Comparison of ENCODE assay signal across 8 cellular contexts in genomic region chrX:15242899-15243555, GRCh38. TPM values are rescaled to one million over a fixed set of nuclear protein-coding genes. Genes with fewer than 3 reads are reported as not detected.
DNase-seq lines count a peak whose midpoint lies in the region; ATAC-seq and TF ChIP-seq lines count a peak whose summit lies in the region.

No MANE protein-coding gene starts in this region.

- no peaks in the 10 kb centered on the region for H3K9me3 Mint-ChIP-seq in CD8-positive, alpha-beta memory T cell
- no peaks in the 10 kb centered on the region for H3K9me3 Mint-ChIP-seq in GM23338
- no peaks in the 10 kb centered on the region for H3K9me3 Mint-ChIP-seq in activated CD8-positive, alpha-beta T cell treated with anti-CD3 and anti-CD28 coated beads for 36 hours

- no peaks in the 10 kb centered on the region for H3K9me3 ChIP-seq in CD8-positive, alpha-beta memory T cell (ENCODE audit: low read length)

- intact Hi-C loops in activated CD8-positive, alpha-beta T cell treated with anti-CD3 and anti-CD28 coated beads for 36 hours (cut with micrococcal nuclease), result loop anchor here (5.0 to 10.0 kb wide), 2 partner anchors 88 to 136 kb away; no protein-coding TSS in a partner anchor

- H4K20me1 ChIP-seq in GM23338 (replicated peaks; ENCODE audit: insufficient read depth), result no peaks in the 10 kb centered on the region

- H3K4me2 ChIP-seq in GM23338, result no peak overlapping the region

- no peaks in the 10 kb centered on the region for H3K36me3 ChIP-seq in CD8-positive, alpha-beta memory T cell (ENCODE audit: insufficient read depth, low read length)
- H3K36me3 ChIP-seq in GM23338 (ENCODE audit: insufficient read depth), result no peaks in the 10 kb centered on the region

- no peaks in the 10 kb centered on the region for H3K36me3 Mint-ChIP-seq in CD8-positive, alpha-beta memory T cell
- no peaks in the 10 kb centered on the region for H3K36me3 Mint-ChIP-seq in GM23338 (ENCODE audit: low read depth)
- no peaks in the 10 kb centered on the region for H3K36me3 Mint-ChIP-seq in activated CD8-positive, alpha-beta T cell treated with anti-CD3 and anti-CD28 coated beads for 36 hours (ENCODE audit: low read depth)

- no peak overlapping the region for H3K4me3 Mint-ChIP-seq in CD8-positive, alpha-beta memory T cell
- no peak overlapping the region for H3K4me3 Mint-ChIP-seq in GM23338
- H3K4me3 Mint-ChIP-seq in activated CD8-positive, alpha-beta T cell treated with anti-CD3 and anti-CD28 coated beads for 36 hours, result no peak overlapping the region

- H3K27me3 Mint-ChIP-seq in CD8-positive, alpha-beta memory T cell, result no peaks in the 10 kb centered on the region
- no peaks in the 10 kb centered on the region for H3K27me3 Mint-ChIP-seq in GM23338 (ENCODE audit: insufficient read depth, low read depth, poor library complexity)
- no peaks in the 10 kb centered on the region for H3K27me3 Mint-ChIP-seq in activated CD8-positive, alpha-beta T cell treated with anti-CD3 and anti-CD28 coated beads for 36 hours

- CTCF ChIA-PET in CD8-positive, alpha-beta memory T cell (lab: Charles Lee), result interaction anchor here (1.9 kb wide), 1 partner anchor 100 kb away, joined by 8 read pairs; no protein-coding TSS in a partner anchor
- CTCF ChIA-PET in activated CD8-positive, alpha-beta T cell treated with anti-CD3 and anti-CD28 coated beads for 36 hours (lab: Charles Lee), result interaction anchor here (0.7 to 2.9 kb wide), 7 partner anchors 9 to 145 kb away, joined by 3 to 22 read pairs (median 7); no protein-coding TSS in a partner anchor

- no peak overlapping the region for H3K27ac Mint-ChIP-seq in CD8-positive, alpha-beta memory T cell
- no peak overlapping the region for H3K27ac Mint-ChIP-seq in GM23338
- H3K27ac Mint-ChIP-seq in activated CD8-positive, alpha-beta T cell treated with anti-CD3 and anti-CD28 coated beads for 36 hours, result no peak overlapping the region

- no peaks in the 10 kb centered on the region for H3K27me3 ChIP-seq in CD8-positive, alpha-beta memory T cell (ENCODE audit: insufficient read depth, low read length, poor library complexity, severe bottlenecking)
- no peaks in the 10 kb centered on the region for H3K27me3 ChIP-seq in GM23338 (ENCODE audit: insufficient read depth)

- H3K27ac ChIP-seq in CD8-positive, alpha-beta memory T cell (ENCODE audit: low read depth, low read length), result no peak overlapping the region
- no peak overlapping the region for H3K27ac ChIP-seq in GM23338 (ENCODE audit: low read depth)

- ATAC-seq in GM23338 (no peak), GM18868 (IDR thresholded peaks at IDR 0.05; ENCODE audit: unreplicated experiment) (no peak), HG02610 (IDR thresholded peaks at IDR 0.05; ENCODE audit: unreplicated experiment) (no peak)
- no peak for ATAC-seq in activated CD8-positive, alpha-beta T cell treated with anti-CD3 and anti-CD28 coated beads for 36 hours

- peak; percentile 3 to 42 (median 15) for DNase-seq in CD8-positive, alpha-beta memory T cell
- DNase-seq in GM23338 (ENCODE audit: low spot score) (peak; percentile 36), NCI-H524 (lab: John Stamatoyannopoulos, UW) (peak; percentile 20 to 60), foreskin melanocyte (peak; percentile 55), pulmonary artery endothelial cell (ENCODE audit: low read depth, low spot score) (peak; percentile 7)
- DNase-seq in activated CD8-positive, alpha-beta T cell treated with anti-CD3 and anti-CD28 coated beads for 36 hours, result peak; percentile 64

- H3K4me1 Mint-ChIP-seq in CD8-positive, alpha-beta memory T cell, result peaks cover 0 to 9% (median 0%) of the 10 kb centered on the region in 3 donors
- H3K4me1 Mint-ChIP-seq in GM23338, result no peaks in the 10 kb centered on the region
- peaks cover 9% of the 10 kb centered on the region for H3K4me1 Mint-ChIP-seq in activated CD8-positive, alpha-beta T cell treated with anti-CD3 and anti-CD28 coated beads for 36 hours (ENCODE audit: low read depth)

- H3K4me1 ChIP-seq in CD8-positive, alpha-beta memory T cell (ENCODE audit: insufficient read depth, low read length), result no peaks in the 10 kb centered on the region
- no peaks in the 10 kb centered on the region for H3K4me1 ChIP-seq in GM23338 (ENCODE audit: insufficient read depth)

- H3K9me2 ChIP-seq in GM23338 (ENCODE audit: insufficient read depth), result no peaks in the 10 kb centered on the region

- H3K79me2 ChIP-seq in GM23338 (replicated peaks; ENCODE audit: insufficient read depth), result no peaks in the 10 kb centered on the region

- no peaks in the 10 kb centered on the region for H3F3A ChIP-seq in GM23338 (replicated peaks; ENCODE audit: low read depth)

- POLR2A ChIA-PET in CD8-positive, alpha-beta memory T cell (lab: Charles Lee), result no interaction called here
- POLR2A ChIA-PET in activated CD8-positive, alpha-beta T cell treated with anti-CD3 and anti-CD28 coated beads for 36 hours (lab: Charles Lee), result no interaction called here

- no peak overlapping the region for H3K4me3 ChIP-seq in CD8-positive, alpha-beta memory T cell (ENCODE audit: low read length)
- no peak overlapping the region for H3K4me3 ChIP-seq in GM23338

- H2AFZ ChIP-seq in GM23338, result no peak overlapping the region

- TF ChIP-seq CTCF in GM23338 (conservative IDR thresholded peaks at IDR 0.05; ENCODE audit: low read depth in 2 of 2), result peak; percentile 56 to 61
- peak; percentile 52 for TF ChIP-seq CTCF in activated CD8-positive, alpha-beta T cell treated with anti-CD3 and anti-CD28 coated beads for 36 hours (IDR thresholded peaks at IDR 0.05)

TF ChIP-seq in GM23338, 12 proteins besides CTCF, POLR2A, EP300 and RAD21 (continues in another document):
- TF ChIP-seq EZH2 (IDR thresholded peaks at IDR 0.05; ENCODE audit: low read depth, unreplicated experiment) (no peak), REST (IDR thresholded peaks at IDR 0.05; ENCODE audit: unreplicated experiment) (no peak)

RNA-seq across cellular contexts. Expression of gene ASB9, which starts 26.9 kb away (rescaled TPM):
- total RNA-seq in CD8-positive, alpha-beta memory T cell, result under 1 TPM in 1 of 2 experiments, not detected in 1; 0.18 TPM
- 0.71 TPM for polyA plus RNA-seq in CD8-positive, alpha-beta memory T cell
- 0.42 and 2.1 TPM in 2 replicates for total RNA-seq in GM23338 (2014; rRNA removed; shearing (Covaris generic))
- polyA plus RNA-seq in GM23338 (2016; fragmentation: Nextera tagmentation; extraction: Ambion mirVana), result 0.37 TPM in 1 of 2 replicates, not detected in the other
- under 1 TPM in 1 of 2 experiments, not detected in 1; 0.52 TPM for total RNA-seq in activated CD8-positive, alpha-beta T cell treated with anti-CD3 and anti-CD28 coated beads for 36 hours
- 9.2 and 21.0 TPM in 2 replicates for total RNA-seq in pulmonary artery endothelial cell

Comparison
In these comparisons a context has a peak if more than half of its experiments do, and no peak if none do; other contexts are left out.
1. DNase-seq: peak in every context shown above with its lines; median percentile 64 in activated CD8-positive, alpha-beta T cell treated with anti-CD3 and anti-CD28 coated beads for 36 hours; 55 in foreskin melanocyte; 40 in NCI-H524; 36 in GM23338; 15 in CD8-positive, alpha-beta memory T cell; 7 in pulmonary artery endothelial cell.